Comparison of ENCODE assay signal across 9 cellular contexts in the genomic region with DNA sequence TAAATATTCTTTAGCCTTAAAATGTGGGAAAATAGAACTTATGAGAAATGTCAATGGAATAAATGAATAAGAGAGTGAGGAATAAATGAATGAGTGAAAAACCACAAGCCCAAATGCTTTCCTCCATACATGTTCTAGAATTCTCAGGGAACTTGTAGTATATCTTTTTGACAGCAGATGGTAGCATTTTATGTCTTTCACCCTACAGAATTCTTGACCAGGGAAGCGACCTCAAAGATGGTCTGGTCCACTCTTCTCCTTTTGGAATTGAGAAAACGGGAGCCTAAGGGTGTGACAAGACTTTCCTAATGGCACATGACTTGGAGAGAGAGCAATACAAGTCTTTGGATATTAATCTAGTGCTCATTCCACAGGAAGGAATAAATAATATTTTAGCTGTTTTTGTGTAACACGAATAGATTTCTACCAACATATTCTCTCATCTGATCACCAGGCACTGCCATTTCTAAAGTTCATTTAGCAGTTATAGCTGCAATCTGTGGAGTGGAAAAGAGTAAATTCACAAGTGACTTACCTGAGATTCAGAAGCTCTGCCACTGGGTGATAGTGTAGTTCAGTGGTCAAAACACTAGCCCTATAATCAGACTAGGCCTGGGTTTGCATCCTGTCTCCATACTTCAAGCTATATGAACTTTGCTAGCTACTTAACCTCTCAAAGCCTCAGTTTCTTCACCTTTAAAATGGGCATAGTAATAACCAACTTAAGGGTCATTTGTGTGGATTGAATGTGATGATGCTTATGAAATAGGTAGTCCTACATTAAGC. TPM values are rescaled to one million over a fixed set of nuclear protein-coding genes. Genes with fewer than 3 reads are reported as not detected.
DNase-seq lines count a peak whose midpoint lies in the region; ATAC-seq and TF ChIP-seq lines count a peak whose summit lies in the region.
"Had no signal": no experiment of that assay in that cellular context is flagged by ENCODE, and none has a peak within 500 bp of the region (broad histone marks: within the 10 kb centered on the region; RNA-seq: fewer than 3 reads in every experiment).

No MANE protein-coding gene starts in this region.

- H3K27ac Mint-ChIP-seq in activated naive CD4-positive, alpha-beta T cell treated with anti-CD3 and anti-CD28 coated beads, Interleukin-2, amount 50 U/mL, for 24 hours, result peak overlapping the region; percentile 93
- H3K27ac Mint-ChIP-seq: dendritic cell treated with granulocyte-macrophage colony-stimulating factor and Interleukin-4, amounts not matched to agents 40 ng/mL and 50 ng/mL, for 4 days had no signal

- H3K27ac ChIP-seq in adrenal gland, result no peak overlapping the region
- no peak overlapping the region for H3K27ac ChIP-seq in aorta (ENCODE audit: low read depth in 1 of 2, low read length in 2 of 2)

- H3K27me3 Mint-ChIP-seq in activated naive CD4-positive, alpha-beta T cell treated with anti-CD3 and anti-CD28 coated beads, Interleukin-2, amount 50 U/mL, for 24 hours, result no peaks in the 10 kb centered on the region
- H3K27me3 Mint-ChIP-seq: dendritic cell treated with granulocyte-macrophage colony-stimulating factor and Interleukin-4, amounts not matched to agents 40 ng/mL and 50 ng/mL, for 4 days had no signal

- TF ChIP-seq CTCF in LNCAP (IDR thresholded peaks at IDR 0.05) (peak; percentile 55), adrenal gland (IDR thresholded peaks at IDR 0.05) (peak in 5 of 6 experiments; percentile 7 to 46 (median 43))

- peaks cover 63% of the 10 kb centered on the region for H3K4me1 Mint-ChIP-seq in activated naive CD4-positive, alpha-beta T cell treated with anti-CD3 and anti-CD28 coated beads, Interleukin-2, amount 50 U/mL, for 24 hours

- H3K36me3 ChIP-seq in adrenal gland (replicated peaks in 1 of 2), result no peaks in the 10 kb centered on the region
- H3K36me3 ChIP-seq in aorta (ENCODE audit: control insufficient read depth in 1 of 2, insufficient read depth in 2 of 2, low read length in 1 of 2), result no peaks in the 10 kb centered on the region

- WGBS in adrenal gland, 4 donors, result 28 to 35% (median 30%) methylated on average over 3 of the region's 3 CpGs
- 29 to 33% methylated on average over 3 of the region's 3 CpGs for WGBS in aorta, 2 donors

- TF ChIP-seq POLR2A in adrenal gland (IDR thresholded peaks at IDR 0.05), result no peak

- no peaks in the 10 kb centered on the region for H3K36me3 Mint-ChIP-seq in activated naive CD4-positive, alpha-beta T cell treated with anti-CD3 and anti-CD28 coated beads, Interleukin-2, amount 50 U/mL, for 24 hours

- peak overlapping the region; percentile 58 for H3K4me3 Mint-ChIP-seq in activated naive CD4-positive, alpha-beta T cell treated with anti-CD3 and anti-CD28 coated beads, Interleukin-2, amount 50 U/mL, for 24 hours
- H3K4me3 Mint-ChIP-seq: dendritic cell treated with granulocyte-macrophage colony-stimulating factor and Interleukin-4, amounts not matched to agents 40 ng/mL and 50 ng/mL, for 4 days had no signal

- no peaks in the 10 kb centered on the region for H3K9me3 Mint-ChIP-seq in activated naive CD4-positive, alpha-beta T cell treated with anti-CD3 and anti-CD28 coated beads, Interleukin-2, amount 50 U/mL, for 24 hours
- H3K9me3 Mint-ChIP-seq: dendritic cell treated with granulocyte-macrophage colony-stimulating factor and Interleukin-4, amounts not matched to agents 40 ng/mL and 50 ng/mL, for 4 days had no signal

- H3K4me3 ChIP-seq in adrenal gland (no peak overlapping the region), aorta (ENCODE audit: low read length in 2 of 2) (no peak overlapping the region)

- DNase-seq in activated naive CD4-positive, alpha-beta T cell treated with anti-CD3 and anti-CD28 coated beads, Interleukin-2, amount 50 U/mL, for 16 hours, result no peak
- DNase-seq in adrenal gland, result no peak
- peak; percentile 24 for DNase-seq in kidney glomerular epithelial cell (lab: John Stamatoyannopoulos, UW)
- DNase-seq in aorta, result no peak
- DNase-seq in stimulated activated CD4-positive, alpha-beta T cell treated with anti-CD3 and anti-CD28 coated beads, Interleukin-12 subunit alpha, Interleukin-12 subunit beta, amount 100 ng/mL, for 4 hours, result no peak

- intact Hi-C loops in adrenal gland (cut with DNase I) (no loop called here), aorta (cut with DNase I) (loop anchor here (5.0 kb wide), 2 partner anchors 206 to 211 kb away; no protein-coding TSS in a partner anchor)

- ATAC-seq in GM21576 (IDR thresholded peaks at IDR 0.05; ENCODE audit: unreplicated experiment) (no peak), aorta (ENCODE audit: low FRiP score) (no peak)

- no peaks in the 10 kb centered on the region for H3K9me3 ChIP-seq in adrenal gland (replicated peaks in 1 of 3)
- no peaks in the 10 kb centered on the region for H3K9me3 ChIP-seq in aorta (ENCODE audit: control insufficient read depth, low read length)

- H3K27me3 ChIP-seq in adrenal gland, result peaks cover 7% of the 10 kb centered on the region
- H3K27me3 ChIP-seq in aorta (ENCODE audit: control insufficient read depth in 1 of 2, insufficient read depth in 2 of 2, low read length in 1 of 2), result peaks cover 0 to 1% of the 10 kb centered on the region in 2 donors

- no peaks in the 10 kb centered on the region for H3K4me1 ChIP-seq in adrenal gland (replicated peaks in 1 of 2)
- no peaks in the 10 kb centered on the region for H3K4me1 ChIP-seq in aorta (ENCODE audit: control insufficient read depth in 1 of 2, insufficient read depth in 2 of 2, low read length in 2 of 2)

RNA-seq across cellular contexts. Expression of a gene that starts 15.0 kb away (rescaled TPM):
- total RNA-seq in adrenal gland (under 1 TPM in 4 of 8 donors, not detected in 4; under 0.01 to 0.39 (median 0.11) TPM), aorta (1 to 10 TPM in 1 of 2 donors, under 1 TPM in 1; 0.48 to 1.4 TPM)
- polyA plus RNA-seq in adrenal gland (under 1 TPM; 0.13 to 0.88 (median 0.64) TPM), aorta (1 to 10 TPM; 1.0 to 3.5 TPM)

RNA-seq across cellular contexts. Expression of a gene that starts 28.6 kb away (rescaled TPM):
- total RNA-seq in adrenal gland (10 to 100 TPM in 2 of 8 donors, 1 to 10 TPM in 6; 2.3 to 10.9 (median 4.2) TPM), aorta (10 to 100 TPM in 1 of 2 donors, 1 to 10 TPM in 1; 9.1 to 42.5 TPM)
- polyA plus RNA-seq in adrenal gland (1 to 10 TPM; 1.6 to 5.1 (median 3.3) TPM), aorta (10 to 100 TPM in 1 of 2 donors, 1 to 10 TPM in 1; 8.6 to 16.4 TPM)

Comparison
In these comparisons a context has a peak if more than half of its experiments do, and no peak if none do; other contexts are left out.
1. intact Hi-C loops: an anchor here in aorta (5.0 kb wide); none called in adrenal gland.